In genomic region chr3:138219255-138219654, GRCh38 we compare ENCODE assay signal across 16 cellular contexts. TPM values are rescaled to one million over a fixed set of nuclear protein-coding genes. Genes with fewer than 3 reads are reported as not detected.
DNase-seq lines count a peak whose midpoint lies in the region; ATAC-seq, FAIRE-seq and TF ChIP-seq lines count a peak whose summit lies in the region.
"Had no signal": no experiment of that assay in that cellular context is flagged by ENCODE, and none has a peak within 500 bp of the region (broad histone marks: within the 10 kb centered on the region; RNA-seq: fewer than 3 reads in every experiment).

No MANE protein-coding gene starts in this region.

- H3K27me3 ChIP-seq in Loucy (ENCODE audit: insufficient read depth, low read length, poor library complexity, severe bottlenecking) (no peaks in the 10 kb centered on the region), GM12878 (replicated peaks in 1 of 2; ENCODE audit: control insufficient read depth in 2 of 2, insufficient read depth in 2 of 2, low read length in 1 of 2) (no peaks in the 10 kb centered on the region), trophoblast cell (ENCODE audit: insufficient read depth, low read length) (no peaks in the 10 kb centered on the region)
- H3K27me3 ChIP-seq: adrenal gland, transverse colon had no signal

- no peak overlapping the region for H4K8ac ChIP-seq in trophoblast cell (ENCODE audit: low read depth, low read length)

- RAD21 ChIA-PET in GM12878 (lab: Charles Lee; ENCODE audit: unreplicated experiment): interaction anchor here (1.1 kb wide), 1 partner anchor 167 kb away, joined by 3 read pairs; no protein-coding TSS in a partner anchor

- no peaks in the 10 kb centered on the region for H3K79me1 ChIP-seq in trophoblast cell (ENCODE audit: low read length)

- no peak overlapping the region for H3K14ac ChIP-seq in trophoblast cell (ENCODE audit: low read length)

- H3K4me2 ChIP-seq in Loucy (ENCODE audit: low read depth, low read length, poor library complexity, severe bottlenecking): peak overlapping the region; percentile 2
- no peak overlapping the region for H3K4me2 ChIP-seq in GM12878 (ENCODE audit: control insufficient read depth, insufficient read depth)
- no peak overlapping the region for H3K4me2 ChIP-seq in trophoblast cell (ENCODE audit: low read length)

- H2AFZ ChIP-seq in Loucy (ENCODE audit: low read length) (no peak overlapping the region), GM12878 (ENCODE audit: control insufficient read depth, low read depth, low read length) (no peak overlapping the region), trophoblast cell (ENCODE audit: insufficient read depth, low read length, poor library complexity) (no peak overlapping the region)

- ATAC-seq in activated CD4-positive, alpha-beta T cell treated with anti-CD3 and anti-CD28 coated beads for 36 hours: peak; percentile 73
- ATAC-seq in GM12878 (no peak), GM21526 (IDR thresholded peaks at IDR 0.05; ENCODE audit: low FRiP score, unreplicated experiment) (no peak)
- ATAC-seq: HepG2, left lobe of liver had no signal

- no peak overlapping the region for H3K4me3 Mint-ChIP-seq in activated CD4-positive, alpha-beta T cell treated with anti-CD3 and anti-CD28 coated beads for 36 hours

- no peak overlapping the region for H4K12ac ChIP-seq in trophoblast cell (ENCODE audit: low read depth, low read length)

- H3K9ac ChIP-seq in Loucy (ENCODE audit: low read depth, low read length, poor library complexity, severe bottlenecking) (no peak overlapping the region), GM12878 (ENCODE audit: control insufficient read depth, insufficient read depth, low read length) (no peak overlapping the region), trophoblast cell (ENCODE audit: low read length) (no peak overlapping the region)

- no peaks in the 10 kb centered on the region for H3K27me3 Mint-ChIP-seq in activated CD4-positive, alpha-beta T cell treated with anti-CD3 and anti-CD28 coated beads for 36 hours

- H3K36me3 Mint-ChIP-seq in activated CD4-positive, alpha-beta T cell treated with anti-CD3 and anti-CD28 coated beads for 36 hours (ENCODE audit: low read depth): peaks cover 18% of the 10 kb centered on the region

- peak; percentile 52 for FAIRE-seq in GM12878 (lab: Jason Lieb, UNC)
- FAIRE-seq: HepG2 had no signal

- H3F3A ChIP-seq in Loucy (ENCODE audit: low read depth): no peaks in the 10 kb centered on the region

- H3K79me2 ChIP-seq in Loucy (ENCODE audit: insufficient read depth, low read length) (peaks cover 74% of the 10 kb centered on the region), GM12878 (ENCODE audit: control insufficient read depth, insufficient read depth, low read length) (peaks cover 1% of the 10 kb centered on the region; the same call in 1 of the 2 replicates), trophoblast cell (ENCODE audit: control insufficient read depth, insufficient read depth, low read length, poor library complexity) (no peaks in the 10 kb centered on the region)

- no peak for DNase-seq in activated CD4-positive, alpha-beta T cell treated with anti-CD3 and anti-CD28 coated beads for 36 hours
- no peak for DNase-seq in activated CD4-positive, alpha-beta T cell treated with anti-CD3 and anti-CD28 coated beads for 48 hours
- DNase-seq in GM12878 (ENCODE audit: low read depth, low spot score): no peak
- peak; percentile 12 to 73 for DNase-seq in trophoblast cell
- no peak for DNase-seq in activated effector memory CD4-positive, alpha-beta T cell treated with Interleukin-2 at 50 U/mL for 16 hours
- no peak for DNase-seq in nucleus accumbens (lab: John Stamatoyannopoulos, UW)
- DNase-seq: 8988T, adrenal gland, NCI-H1417, NCI-H2227 treated with DMSO at 0.1 percent for 48 hours, transverse colon had no signal

- H3K4me3 ChIP-seq in Loucy (ENCODE audit: low read length, poor library complexity, severe bottlenecking) (no peak overlapping the region), GM12878 (no peak overlapping the region), trophoblast cell (ENCODE audit: low read depth, low read length) (no peak overlapping the region)
- H3K4me3 ChIP-seq: adrenal gland, transverse colon had no signal

- TF ChIP-seq CTCF in Loucy (conservative IDR thresholded peaks at IDR 0.05; ENCODE audit: low read length) (no peak), GM12878 (IDR thresholded peaks at IDR 0.05 in 2 of 3, conservative IDR thresholded peaks at IDR 0.05 in 1 of 3; ENCODE audit: control insufficient read depth in 2 of 3, extremely low read depth in 1 of 3, insufficient read depth in 1 of 3, low read depth in 3 of 3, low read length in 3 of 3) (no peak)

- no peak overlapping the region for H2BK12ac ChIP-seq in trophoblast cell (ENCODE audit: low read length)

- H2BK120ac ChIP-seq in trophoblast cell (ENCODE audit: insufficient read depth, low read length, poor library complexity): no peak overlapping the region

- TF ChIP-seq EP300 in GM12878 (IDR thresholded peaks at IDR 0.05; ENCODE audit: borderline replicate concordance in 1 of 2, control insufficient read depth in 1 of 2, low read depth in 2 of 2, low read length in 2 of 2): no peak

- H3K4me1 ChIP-seq in Loucy (ENCODE audit: insufficient read depth, low read length, poor library complexity, severe bottlenecking) (peaks cover 41% of the 10 kb centered on the region), GM12878 (ENCODE audit: control insufficient read depth, insufficient read depth, low read length) (no peaks in the 10 kb centered on the region), trophoblast cell (ENCODE audit: control insufficient read depth in 1 of 2, insufficient read depth in 2 of 2, low read length in 2 of 2) (peaks cover 0 to 3% of the 10 kb centered on the region in 2 experiments)

- POLR2A ChIA-PET in activated CD4-positive, alpha-beta T cell treated with anti-CD3 and anti-CD28 coated beads for 36 hours (lab: Charles Lee): no interaction called here
- POLR2A ChIA-PET in GM12878 (lab: Charles Lee): no interaction called here

- no peak overlapping the region for H4K91ac ChIP-seq in trophoblast cell (ENCODE audit: low read depth, low read length)

- H3K9me3 ChIP-seq in Loucy (ENCODE audit: insufficient read depth, low read depth, low read length) (no peaks in the 10 kb centered on the region), GM12878 (replicated peaks; ENCODE audit: control insufficient read depth, insufficient read depth, low read length) (no peaks in the 10 kb centered on the region), trophoblast cell (ENCODE audit: insufficient read depth, low read depth, low read length) (no peaks in the 10 kb centered on the region)
- H3K9me3 ChIP-seq: adrenal gland, transverse colon had no signal

- H3K4ac ChIP-seq in trophoblast cell (ENCODE audit: low read depth, low read length): no peak overlapping the region

- no peaks in the 10 kb centered on the region for H3K9me2 ChIP-seq in Loucy (replicated peaks; ENCODE audit: low read depth, low read length)

- TF ChIP-seq POLR2A in GM12878 (IDR thresholded peaks at IDR 0.05; ENCODE audit: low read depth, low read length): no peak

- TF ChIP-seq RAD21 in GM12878 (IDR thresholded peaks at IDR 0.05; ENCODE audit: insufficient read depth, low read depth, low read length): no peak

- H2BK5ac ChIP-seq in trophoblast cell (ENCODE audit: low read depth, low read length, poor library complexity): no peak overlapping the region

- no peak overlapping the region for H2AK5ac ChIP-seq in trophoblast cell (ENCODE audit: low read length)

- no TSS peak for BruUV-seq in GM12878 (replicated peaks; lab: Mats Ljungman, UMichigan)

- H3K23ac ChIP-seq in trophoblast cell (ENCODE audit: low read length): no peak overlapping the region

- intact Hi-C loops in activated CD4-positive, alpha-beta T cell treated with anti-CD3 and anti-CD28 coated beads for 36 hours (cut with DNase I, micrococcal nuclease): no loop called here
- intact Hi-C loops in GM12878 (cut with micrococcal nuclease; ENCODE audit: unreplicated experiment): no loop called here

- H3K27ac Mint-ChIP-seq in activated CD4-positive, alpha-beta T cell treated with anti-CD3 and anti-CD28 coated beads for 36 hours: peak overlapping the region; percentile 4

- WGBS in GM12878 (ENCODE audit: insufficient coverage, insufficient replicate concordance, low lambda C conversion rate, missing lambda C conversion rate): 50% methylated on average over 1 of the region's 1 CpG
- WGBS in trophoblast cell (ENCODE audit: extremely low coverage, insufficient coverage, insufficient read length): no CpG with 5 or more reads among the region's 1 CpG

- in situ Hi-C loops in GM12878 (cut with MboI): no loop called here

- H3K18ac ChIP-seq in trophoblast cell (ENCODE audit: low read length): no peak overlapping the region

- H4K20me1 ChIP-seq in Loucy (ENCODE audit: insufficient read depth, low read length, poor library complexity, severe bottlenecking) (peaks cover 49% of the 10 kb centered on the region), GM12878 (ENCODE audit: control insufficient read depth, insufficient read depth) (no peaks in the 10 kb centered on the region)

- H3K4me1 Mint-ChIP-seq in activated CD4-positive, alpha-beta T cell treated with anti-CD3 and anti-CD28 coated beads for 36 hours: peaks cover 26% of the 10 kb centered on the region

- CTCF ChIA-PET in activated CD4-positive, alpha-beta T cell treated with anti-CD3 and anti-CD28 coated beads for 36 hours (lab: Charles Lee): interaction anchor here (0.8 to 2.5 kb wide), 4 partner anchors 8 to 131 kb away, joined by 3 to 7 read pairs (median 3); no protein-coding TSS in a partner anchor
- CTCF ChIA-PET in GM12878 (lab: Yijun Ruan, JAX): interaction anchor here (0.8 kb wide), 1 partner anchor 26 kb away, joined by 3 read pairs; no protein-coding TSS in a partner anchor

- H3K27ac ChIP-seq in GM12878 (ENCODE audit: control insufficient read depth, insufficient read depth) (no peak overlapping the region), trophoblast cell (ENCODE audit: low read depth, low read length) (no peak overlapping the region)
- H3K27ac ChIP-seq: adrenal gland, transverse colon, VCaP had no signal

- H3K36me3 ChIP-seq in Loucy (ENCODE audit: insufficient read depth, low read length) (peaks cover 40% of the 10 kb centered on the region; the same call in 1 of the 2 replicates), GM12878 (ENCODE audit: control insufficient read depth in 2 of 2, insufficient read depth in 2 of 2, low read length in 1 of 2) (peaks cover 4 to 6% of the 10 kb centered on the region in 2 experiments; a peak in 3 of 4 replicates), trophoblast cell (ENCODE audit: control insufficient read depth in 1 of 2, insufficient read depth in 2 of 2, low read length in 2 of 2) (peaks cover 6 to 10% of the 10 kb centered on the region in 2 experiments)

- no peaks in the 10 kb centered on the region for H3K9me3 Mint-ChIP-seq in activated CD4-positive, alpha-beta T cell treated with anti-CD3 and anti-CD28 coated beads for 36 hours (ENCODE audit: low read depth)

- SMC1A ChIA-PET in GM12878 (lab: Charles Lee; ENCODE audit: uncharacterized antibody, unreplicated experiment): interaction anchor here (0.9 to 1.2 kb wide), 2 partner anchors 12 to 17 kb away, joined by 3 to 5 read pairs; no protein-coding TSS in a partner anchor

RNA-seq across cellular contexts. Expression of gene ARMC8, which starts 32.2 kb away (rescaled TPM):
- 10 to 100 TPM; 38.3 to 46.2 TPM for total RNA-seq in activated CD4-positive, alpha-beta T cell treated with anti-CD3 and anti-CD28 coated beads for 36 hours
- 180 and 202 TPM in 2 replicates for total RNA-seq in GM12878 (2013; cell fraction: nucleolus; rRNA removed)
- total RNA-seq in GM12878 (2014; rRNA removed) (44.5 and 47.6 TPM in 2 replicates), GM12878 (2014; rRNA removed; fragmentation: Illumina TruSeq; extraction: Trizol) (40.1 and 40.3 TPM in 2 replicates), GM12878 (2021) (36.4 and 37.0 TPM in 2 replicates)
- polyA plus RNA-seq in GM12878 (2011; ENCODE audit: low read depth): 20.4 TPM
- polyA plus RNA-seq in GM12878 (2011; rRNA removed) (66.1 and 93.4 TPM in 2 replicates), GM12878 (2014; fragmentation: Illumina TruSeq; extraction: Trizol) (43.1 and 53.5 TPM in 2 replicates), GM12878 (2014; fragmentation: Nextera tagmentation; extraction: Ambion mirVana) (10 to 100 TPM; 40.3 to 48.4 TPM), GM12878 (2014; rRNA removed) (25.3 and 29.8 TPM in 2 replicates), GM12878 (2016; fragmentation: Nextera tagmentation; extraction: Ambion mirVana) (10 to 100 TPM; 52.9 to 61.5 TPM)
- 69.6 and 83.4 TPM in 2 replicates for polyA plus RNA-seq in GM12878 (2011; cell fraction: cytosol; rRNA removed)
- 79.7 and 92.5 TPM in 2 replicates for polyA plus RNA-seq in GM12878 (2011; cell fraction: nucleus; rRNA removed)
- polyA plus RNA-seq in GM12878 (2012): 17.2 and 24.8 TPM in 2 replicates
- polyA minus RNA-seq in GM12878 (2011; rRNA and poly(A)+ RNA removed): 196 and 271 TPM in 2 replicates
- polyA minus RNA-seq in GM12878 (2011; cell fraction: cytosol; rRNA and poly(A)+ RNA removed): 25.4 and 26.4 TPM in 2 replicates
- 134 and 165 TPM in 2 replicates for polyA minus RNA-seq in GM12878 (2011; cell fraction: nucleus; rRNA and poly(A)+ RNA removed)
- polyA plus RNA-seq in trophoblast cell (2013): 29.9 and 30.3 TPM in 2 replicates

RNA-seq across cellular contexts. Expression of gene DBR1, which starts 44.5 kb away (rescaled TPM):
- 10 to 100 TPM; 16.4 to 22.0 TPM for total RNA-seq in activated CD4-positive, alpha-beta T cell treated with anti-CD3 and anti-CD28 coated beads for 36 hours
- total RNA-seq in GM12878 (2013; cell fraction: nucleolus; rRNA removed): 23.8 and 24.1 TPM in 2 replicates
- total RNA-seq in GM12878 (2014; rRNA removed) (16.5 and 19.5 TPM in 2 replicates), GM12878 (2014; rRNA removed; fragmentation: Illumina TruSeq; extraction: Trizol) (15.7 and 16.3 TPM in 2 replicates), GM12878 (2021) (17.1 and 17.9 TPM in 2 replicates)
- 6.1 TPM for polyA plus RNA-seq in GM12878 (2011; ENCODE audit: low read depth)
- polyA plus RNA-seq in GM12878 (2011; rRNA removed) (15.9 and 19.9 TPM in 2 replicates), GM12878 (2014; fragmentation: Illumina TruSeq; extraction: Trizol) (14.9 and 16.3 TPM in 2 replicates), GM12878 (2014; fragmentation: Nextera tagmentation; extraction: Ambion mirVana) (1 to 10 TPM; 4.1 to 8.0 TPM), GM12878 (2014; rRNA removed) (12.1 and 12.2 TPM in 2 replicates), GM12878 (2016; fragmentation: Nextera tagmentation; extraction: Ambion mirVana) (10 to 100 TPM; 15.8 to 17.3 TPM)
- 9.6 and 11.4 TPM in 2 replicates for polyA plus RNA-seq in GM12878 (2011; cell fraction: cytosol; rRNA removed)
- 5.6 and 10.0 TPM in 2 replicates for polyA plus RNA-seq in GM12878 (2011; cell fraction: nucleus; rRNA removed)
- polyA plus RNA-seq in GM12878 (2012): 8.1 and 9.1 TPM in 2 replicates
- 5.6 and 7.2 TPM in 2 replicates for polyA minus RNA-seq in GM12878 (2011; rRNA and poly(A)+ RNA removed)
- 6.4 and 6.5 TPM in 2 replicates for polyA minus RNA-seq in GM12878 (2011; cell fraction: cytosol; rRNA and poly(A)+ RNA removed)
- polyA minus RNA-seq in GM12878 (2011; cell fraction: nucleus; rRNA and poly(A)+ RNA removed): 4.0 and 7.3 TPM in 2 replicates
- polyA plus RNA-seq in trophoblast cell (2013): 8.9 and 9.4 TPM in 2 replicates

Comparison
In these comparisons a context has a peak if more than half of its experiments do, and no peak if none do; other contexts are left out.
1. DNase-seq: peak in trophoblast cell (2 of 2); none in activated CD4-positive, alpha-beta T cell treated with anti-CD3 and anti-CD28 coated beads for 36 hours (single experiment), activated CD4-positive, alpha-beta T cell treated with anti-CD3 and anti-CD28 coated beads for 48 hours (single experiment), GM12878 (single experiment), activated effector memory CD4-positive, alpha-beta T cell treated with Interleukin-2 at 50 U/mL for 16 hours (single experiment) and nucleus accumbens (0 of 56).